ENCODE assay signal across 8 cellular contexts in the genomic region with DNA sequence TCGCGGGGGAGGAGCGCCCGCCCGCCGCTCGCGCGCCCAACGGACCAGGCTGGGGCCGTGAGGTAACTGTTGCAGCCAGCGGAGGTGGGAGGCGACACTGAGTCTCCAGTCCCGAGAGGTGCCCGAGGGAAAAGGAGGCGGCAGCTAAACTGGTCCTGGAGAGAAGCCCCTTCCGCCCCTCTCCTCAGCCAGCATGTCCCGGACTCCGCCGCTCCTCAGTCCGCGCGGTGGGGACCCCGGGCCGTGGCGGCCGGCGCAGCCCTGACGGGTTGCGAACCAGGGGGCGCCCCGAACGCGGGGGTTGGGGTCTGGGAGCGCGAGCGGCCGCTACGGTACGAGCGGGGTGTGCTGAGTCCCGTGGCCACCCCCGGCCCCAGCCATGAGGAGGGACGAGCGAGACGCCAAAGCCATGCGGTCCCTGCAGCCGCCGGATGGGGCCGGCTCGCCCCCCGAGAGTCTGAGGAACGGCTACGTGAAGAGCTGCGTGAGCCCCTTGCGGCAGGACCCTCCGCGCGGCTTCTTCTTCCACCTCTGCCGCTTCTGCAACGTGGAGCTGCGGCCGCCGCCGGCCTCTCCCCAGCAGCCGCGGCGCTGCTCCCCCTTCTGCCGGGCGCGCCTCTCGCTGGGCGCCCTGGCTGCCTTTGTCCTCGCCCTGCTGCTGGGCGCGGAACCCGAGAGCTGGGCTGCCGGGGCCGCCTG. TPM values are rescaled to one million over a fixed set of nuclear protein-coding genes. Genes with fewer than 3 reads are reported as not detected.
DNase-seq lines count a peak whose midpoint lies in the region; ATAC-seq and TF ChIP-seq lines count a peak whose summit lies in the region.

A gene (plus strand): TSS at position 108 of the 699 bp plus-strand sequence. CDS start 272 bp downstream, at position 380.

- no peaks in the 10 kb centered on the region for H3K9me3 ChIP-seq in BLaER1
- H3K9me3 ChIP-seq in endodermal cell (ENCODE audit: control insufficient read depth, low read length), result no peaks in the 10 kb centered on the region

- CTCF ChIA-PET in activated CD8-positive, alpha-beta memory T cell treated with anti-CD3 and anti-CD28 coated beads for 36 hours (lab: Charles Lee), result interaction anchor here (0.7 to 2.6 kb wide), 8 partner anchors 25 to 264 kb away, joined by 3 to 13 read pairs (median 4); a partner anchor contains a TSS

- 0% methylated on average over 31 to 79 of the region's 79 CpGs for WGBS in endodermal cell (ENCODE audit: insufficient coverage in 1 of 2, insufficient read length in 1 of 2), 2 experiments

- H3K4me1 ChIP-seq in BLaER1, result peaks cover 21% of the 10 kb centered on the region
- no peaks in the 10 kb centered on the region for H3K4me1 ChIP-seq in endodermal cell (ENCODE audit: control insufficient read depth, insufficient read depth, low read length)

- H3K36me3 ChIP-seq in BLaER1, result no peaks in the 10 kb centered on the region
- no peaks in the 10 kb centered on the region for H3K36me3 ChIP-seq in endodermal cell (ENCODE audit: control insufficient read depth, insufficient read depth, low read length)

- H4K20me1 ChIP-seq in BLaER1, result peaks cover 45% of the 10 kb centered on the region

- DNase-seq in NCI-H774 (lab: John Stamatoyannopoulos, UW) (peak; percentile 85), endodermal cell (peak; percentile 94), mesothelial cell of epicardium (ENCODE audit: low spot score in 2 of 2, unreplicated experiment in 2 of 2) (peak; percentile 24 to 76)
- DNase-seq in stimulated activated CD8-positive, alpha-beta memory T cell treated with anti-CD3 and anti-CD28 coated beads, Interleukin-4, amount 100 ng/mL, for 24 hours (ENCODE audit: low read depth), result peak; percentile 69

- H3K4me3 Mint-ChIP-seq in endodermal cell (peak within 1 kb of the TSS; percentile 75), mesothelial cell of epicardium (peak within 1 kb of the TSS; percentile 83)

- H3K27ac Mint-ChIP-seq in endodermal cell (peak within 1 kb of the TSS; percentile 31), mesothelial cell of epicardium (peak within 1 kb of the TSS; percentile 75)

- H3K9me3 Mint-ChIP-seq in endodermal cell (no peaks in the 10 kb centered on the region), mesothelial cell of epicardium (no peaks in the 10 kb centered on the region)

- TF ChIP-seq CTCF in endodermal cell (conservative IDR thresholded peaks at IDR 0.05) (no peak), mesothelial cell of epicardium (IDR thresholded peaks at IDR 0.05; ENCODE audit: unreplicated experiment) (no peak)

- H3K27me3 Mint-ChIP-seq in endodermal cell (ENCODE audit: insufficient read depth) (peaks cover 38% of the 10 kb centered on the region), mesothelial cell of epicardium (ENCODE audit: low read depth) (peaks cover 8% of the 10 kb centered on the region)

- H3K36me3 Mint-ChIP-seq in endodermal cell (ENCODE audit: low read depth) (no peaks in the 10 kb centered on the region), mesothelial cell of epicardium (no peaks in the 10 kb centered on the region)

- ATAC-seq in GM19043 (IDR thresholded peaks at IDR 0.05; ENCODE audit: low read depth, unreplicated experiment), result peak; percentile 62
- peak; percentile 79 for ATAC-seq in HG03354 (IDR thresholded peaks at IDR 0.05; ENCODE audit: poor library complexity, severe bottlenecking, unreplicated experiment)

- H3K4me3 ChIP-seq in BLaER1, result peak within 1 kb of the TSS; percentile 94
- peak within 1 kb of the TSS; percentile 90 for H3K4me3 ChIP-seq in endodermal cell (ENCODE audit: low read length)

- H3K4me1 Mint-ChIP-seq in endodermal cell, result peaks cover 17% of the 10 kb centered on the region
- H3K4me1 Mint-ChIP-seq in mesothelial cell of epicardium, result peaks cover 44% of the 10 kb centered on the region

- peak within 1 kb of the TSS; percentile 87 for H3K27ac ChIP-seq in BLaER1
- peak within 1 kb of the TSS; percentile 80 for H3K27ac ChIP-seq in endodermal cell (ENCODE audit: low read depth, low read length)

- H3K9ac ChIP-seq in BLaER1 (peak within 1 kb of the TSS; percentile 85), endodermal cell (ENCODE audit: extremely low read depth, low read length, poor library complexity, severe bottlenecking) (peak within 1 kb of the TSS; percentile 60)

- H3K4me2 ChIP-seq in BLaER1, result peak within 1 kb of the TSS; percentile 97

- POLR2A ChIA-PET in activated CD8-positive, alpha-beta memory T cell treated with anti-CD3 and anti-CD28 coated beads for 36 hours (lab: Charles Lee), result interaction anchor here (0.5 to 2.4 kb wide), 15 partner anchors 8 to 306 kb away, joined by 3 to 25 read pairs (median 5); a partner anchor contains a TSS

- H3K27me3 ChIP-seq in BLaER1, result peaks cover 32% of the 10 kb centered on the region
- H3K27me3 ChIP-seq in endodermal cell (ENCODE audit: control insufficient read depth, insufficient read depth, low read length, poor library complexity, severe bottlenecking), result peaks cover 38% of the 10 kb centered on the region

RNA-seq across cellular contexts. Expression of the gene that starts here (rescaled TPM):
- total RNA-seq in activated CD8-positive, alpha-beta memory T cell treated with anti-CD3 and anti-CD28 coated beads for 36 hours, result 10 to 100 TPM; 38.7 to 39.1 TPM
- total RNA-seq in endodermal cell (10 to 100 TPM in 1 of 2 donors, 1 to 10 TPM in 1; 9.4 to 11.7 TPM), mesothelial cell of epicardium (10.1 to 12.3 TPM (median 10.7 TPM) in 3 replicates)
- polyA plus RNA-seq in endodermal cell (2013, experiment 1 of 2), result 13.4 TPM
- 14.0 TPM for polyA plus RNA-seq in endodermal cell (2013, experiment 2 of 2)

Comparison
In these comparisons a context has a peak if more than half of its experiments do, and no peak if none do; other contexts are left out.
1. Peak in every context shown above with its lines: DNase-seq, ATAC-seq, H3K4me3 ChIP-seq and H3K27ac ChIP-seq.